In the genomic region with DNA sequence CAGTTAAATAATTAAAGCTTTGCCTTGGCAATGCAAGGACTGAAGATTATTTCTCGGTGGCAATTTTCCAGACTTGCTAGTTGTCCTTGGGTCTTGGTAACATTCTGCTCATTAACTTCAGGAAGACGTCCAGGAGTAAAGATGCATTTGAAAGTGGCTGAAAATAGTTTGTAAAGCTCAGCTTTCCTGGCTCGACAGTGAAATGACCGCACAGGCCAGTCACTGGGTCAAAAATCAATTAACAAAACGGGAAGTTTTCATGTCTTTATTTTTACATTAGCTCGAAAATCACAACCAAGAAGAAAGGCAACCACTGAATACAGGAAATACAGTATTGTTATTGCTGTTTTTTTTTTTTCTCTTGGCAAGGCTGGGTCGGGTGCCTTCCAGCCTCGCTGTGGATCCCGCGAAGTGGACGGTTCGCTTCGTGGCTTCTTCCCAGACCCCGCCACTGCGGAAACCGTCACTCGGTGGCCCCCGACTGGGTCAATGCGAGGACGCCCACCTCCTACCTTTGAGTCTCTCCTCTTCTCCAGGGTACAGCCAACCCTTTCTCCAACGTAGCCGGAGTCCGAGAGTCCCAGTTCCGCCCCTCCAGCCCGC, we compare ENCODE assay signal across 8 cellular contexts. TPM values are rescaled to one million over a fixed set of nuclear protein-coding genes. Genes with fewer than 3 reads are reported as not detected.
DNase-seq lines count a peak whose midpoint lies in the region; ATAC-seq and TF ChIP-seq lines count a peak whose summit lies in the region.

No MANE protein-coding gene starts in this region.

- no peak overlapping the region for H3K27ac Mint-ChIP-seq in dendritic cell treated with granulocyte-macrophage colony-stimulating factor and Interleukin-4, amounts not matched to agents 40 ng/mL and 50 ng/mL, for 4 days

- H3K27me3 ChIP-seq in mesendoderm (ENCODE audit: insufficient read depth, low read length, poor library complexity) (no peaks in the 10 kb centered on the region), transverse colon (no peaks in the 10 kb centered on the region)

- H3K23ac ChIP-seq in mesendoderm (ENCODE audit: low read length), result no peak overlapping the region

- peak overlapping the region; percentile 64 for H3K4me2 ChIP-seq in mesendoderm (ENCODE audit: low read length)

- no peaks in the 10 kb centered on the region for H3K9me3 ChIP-seq in transverse colon

- H3K79me2 ChIP-seq in mesendoderm (ENCODE audit: control insufficient read depth, insufficient read depth, low read length), result no peaks in the 10 kb centered on the region

- no peak overlapping the region for H3K4ac ChIP-seq in mesendoderm (ENCODE audit: low read depth, low read length)

- in situ Hi-C loops in transverse colon (cut with MboI; ENCODE audit: low pct_ligation_motif_present in 1 of 4, low pct_unique_long_range_greater_than_20kb in 1 of 4, low sequenced_read_pairs in 3 of 4), result no loop called here

- peak overlapping the region; percentile 91 for H3K56ac ChIP-seq in mesendoderm (ENCODE audit: low read length)

- H4K8ac ChIP-seq in mesendoderm (ENCODE audit: low read depth, low read length), result no peak overlapping the region

- peak; percentile 4 for ATAC-seq in HG03469 (IDR thresholded peaks at IDR 0.05; ENCODE audit: unreplicated experiment)

- DNase-seq in mesendoderm (no peak), transverse colon (no peak), HuH-7 (ENCODE audit: low spot score) (no peak), AG08396 (ENCODE audit: low spot score) (no peak)
- no peak for DNase-seq in activated CD4-positive, CD25-positive, alpha-beta regulatory T cell (lab: John Stamatoyannopoulos, UW)

- peak; percentile 55 for TF ChIP-seq POLR2A in transverse colon (IDR thresholded peaks at IDR 0.05)

- H3K4me1 ChIP-seq in mesendoderm (ENCODE audit: control insufficient read depth, low read depth, low read length), result peaks cover 2% of the 10 kb centered on the region
- peaks cover 0 to 30% (median 9%) of the 10 kb centered on the region in 4 donors for H3K4me1 ChIP-seq in transverse colon

- intact Hi-C loops in dendritic cell treated with granulocyte-macrophage colony-stimulating factor and Interleukin-4, amounts not matched to agents 40 ng/mL and 50 ng/mL, for 4 days (cut with micrococcal nuclease), result no loop called here
- intact Hi-C loops in transverse colon (cut with DNase I; ENCODE audit: low total_unique reads), result no loop called here

- H3K4me3 ChIP-seq in mesendoderm (ENCODE audit: low read length), result peak overlapping the region; percentile 72
- H3K4me3 ChIP-seq in transverse colon, result peak overlapping the region; percentile 73 to 88 (median 76)

- H3K36me3 Mint-ChIP-seq in dendritic cell treated with granulocyte-macrophage colony-stimulating factor and Interleukin-4, amounts not matched to agents 40 ng/mL and 50 ng/mL, for 4 days (ENCODE audit: low read depth), result no peaks in the 10 kb centered on the region

- H3K18ac ChIP-seq in mesendoderm (ENCODE audit: low read length), result no peak overlapping the region

- TF ChIP-seq CTCF in C4-2B (conservative IDR thresholded peaks at IDR 0.05) (no peak), transverse colon (IDR thresholded peaks at IDR 0.05) (no peak)

- no peaks in the 10 kb centered on the region for H3K9me3 Mint-ChIP-seq in dendritic cell treated with granulocyte-macrophage colony-stimulating factor and Interleukin-4, amounts not matched to agents 40 ng/mL and 50 ng/mL, for 4 days

- H4K5ac ChIP-seq in mesendoderm (ENCODE audit: low read length), result no peak overlapping the region

- H3K9ac ChIP-seq in mesendoderm (ENCODE audit: low read length), result peak overlapping the region; percentile 84

- H3K36me3 ChIP-seq in mesendoderm (ENCODE audit: control insufficient read depth, insufficient read depth, low read length), result no peaks in the 10 kb centered on the region
- no peaks in the 10 kb centered on the region for H3K36me3 ChIP-seq in transverse colon

- H2BK5ac ChIP-seq in mesendoderm (ENCODE audit: low read length), result no peak overlapping the region

- WGBS in mesendoderm (ENCODE audit: extremely low coverage, insufficient coverage, low lambda C conversion rate), result no CpG with 5 or more reads among the region's 25 CpGs
- 7 to 10% methylated on average over 8 to 25 of the region's 25 CpGs for WGBS in transverse colon (ENCODE audit: low coverage in 1 of 2), 2 donors

- peaks cover 49% of the 10 kb centered on the region for H3K27me3 Mint-ChIP-seq in dendritic cell treated with granulocyte-macrophage colony-stimulating factor and Interleukin-4, amounts not matched to agents 40 ng/mL and 50 ng/mL, for 4 days

- H3K27ac ChIP-seq in C4-2B (peak overlapping the region; percentile 72), mesendoderm (ENCODE audit: low read depth, low read length) (no peak overlapping the region), transverse colon (peak overlapping the region; percentile 92 to 95 (median 94))

- TF ChIP-seq EP300 in transverse colon (IDR thresholded peaks at IDR 0.05; ENCODE audit: low read depth), result no peak

- H2BK120ac ChIP-seq in mesendoderm (ENCODE audit: low read depth, low read length), result no peak overlapping the region

- H3K79me1 ChIP-seq in mesendoderm (ENCODE audit: low read length), result no peaks in the 10 kb centered on the region

- peak overlapping the region; percentile 81 for H3K4me3 Mint-ChIP-seq in dendritic cell treated with granulocyte-macrophage colony-stimulating factor and Interleukin-4, amounts not matched to agents 40 ng/mL and 50 ng/mL, for 4 days

- H2BK15ac ChIP-seq in mesendoderm (replicated peaks; ENCODE audit: low read depth), result no peak overlapping the region

- peaks cover 10% of the 10 kb centered on the region for H3K4me1 Mint-ChIP-seq in dendritic cell treated with granulocyte-macrophage colony-stimulating factor and Interleukin-4, amounts not matched to agents 40 ng/mL and 50 ng/mL, for 4 days (ENCODE audit: low read depth)

- no peak overlapping the region for H2AK5ac ChIP-seq in mesendoderm (ENCODE audit: low read length)

RNA-seq across cellular contexts. Expression of gene SNX7, which starts 0.5 kb away (rescaled TPM):
- 21.5 TPM for polyA plus RNA-seq in mesendoderm (2013, experiment 1 of 2)
- polyA plus RNA-seq in mesendoderm (2013, experiment 2 of 2), result 22.6 TPM
- 10 to 100 TPM in 3 of 4 donors, 1 to 10 TPM in 1; 4.1 to 37.3 (median 23.4) TPM for total RNA-seq in transverse colon
